In the genomic region with DNA sequence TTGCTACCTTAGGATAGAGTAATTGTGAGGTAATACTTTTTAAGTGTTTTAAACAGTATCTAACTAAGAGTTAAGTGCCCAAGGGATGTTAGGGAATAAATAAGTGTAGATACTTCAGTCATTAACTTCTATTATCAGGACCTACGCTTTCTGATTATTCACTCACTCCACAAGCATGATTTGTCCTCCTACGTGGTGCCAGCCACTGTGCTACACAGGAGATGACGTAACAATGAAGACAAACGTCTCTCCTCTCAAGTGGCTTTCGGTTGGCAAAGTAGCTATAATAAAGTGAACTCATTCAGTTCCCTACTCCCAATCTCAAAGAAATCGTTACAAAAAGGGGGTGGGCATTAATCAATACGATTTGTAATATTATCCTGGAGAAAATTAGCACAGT, we compare ENCODE assay signal across 22 cellular contexts.
"Had no signal": no experiment of that assay in that cellular context is flagged by ENCODE, and none has a peak within 500 bp of the region (broad histone marks: within the 10 kb centered on the region; RNA-seq: fewer than 3 reads in every experiment).

No MANE protein-coding gene starts in this region.

- H3K27ac ChIP-seq: heart left ventricle, lower lobe of right lung, ovary, tibial nerve, uterus, VCaP had no signal

- ATAC-seq: sciatic nerve had no signal

- H3K36me3 ChIP-seq: brain microvascular endothelial cell, heart left ventricle, lower lobe of right lung, ovary, tibial nerve, uterus had no signal

- H3K36me3 Mint-ChIP-seq: activated naive CD8-positive, alpha-beta T cell; immature natural killer cell had no signal

- H3K4me3 ChIP-seq: heart left ventricle, lower lobe of right lung, ovary, tibial nerve, uterus had no signal

- H3K4me1 ChIP-seq: lower lobe of right lung, tibial nerve, uterus had no signal

- H3K4me1 Mint-ChIP-seq: neural crest cell had no signal

- H3K27ac Mint-ChIP-seq: activated CD8-positive, alpha-beta T cell treated with anti-CD3 and anti-CD28 coated beads for 36 hours; activated naive CD8-positive, alpha-beta T cell; immature natural killer cell had no signal

- H3K27me3 Mint-ChIP-seq: activated naive CD8-positive, alpha-beta T cell had no signal

- FAIRE-seq: endothelial cell of umbilical vein, frontal cortex had no signal

- H3K4me3 Mint-ChIP-seq: activated CD8-positive, alpha-beta T cell treated with anti-CD3 and anti-CD28 coated beads for 36 hours; activated naive CD8-positive, alpha-beta T cell; immature natural killer cell; neural crest cell had no signal

- DNase-seq: activated CD4-positive, alpha-beta T cell treated with anti-CD3 and anti-CD28 coated beads for 4 hours; activated CD8-positive, alpha-beta memory T cell treated with anti-CD3 and anti-CD28 coated beads, Interleukin-2, amount 50 U/mL, for 4 hours; activated CD8-positive, alpha-beta T cell treated with anti-CD3 and anti-CD28 coated beads for 36 hours; activated effector memory CD4-positive, alpha-beta T cell treated with anti-CD3 and anti-CD28 coated beads, Interleukin-2, amount 50 U/mL, for 16 hours; activated T-cell treated with anti-CD3 and anti-CD28 coated beads, Interleukin-2, amount 50 U/mL, for 48 hours; brain microvascular endothelial cell; effector CD8-positive, alpha-beta T cell; heart left ventricle; lower lobe of right lung; midbrain; ovary; stimulated activated CD4-positive, alpha-beta T cell treated with anti-CD3 and anti-CD28 coated beads, Interleukin-12 subunit alpha, Interleukin-12 subunit beta, amount 100 ng/mL, for 4 hours; T-helper 9 cell; uterus had no signal

- H3K9me3 ChIP-seq: heart left ventricle, lower lobe of right lung, ovary, tibial nerve, uterus had no signal

- H3K27me3 ChIP-seq: brain microvascular endothelial cell, heart left ventricle, ovary, tibial nerve, uterus had no signal

- H3K9me3 Mint-ChIP-seq: activated CD8-positive, alpha-beta T cell treated with anti-CD3 and anti-CD28 coated beads for 36 hours; immature natural killer cell had no signal
